26 cellular contexts compared by ENCODE assay signal in the genomic region with DNA sequence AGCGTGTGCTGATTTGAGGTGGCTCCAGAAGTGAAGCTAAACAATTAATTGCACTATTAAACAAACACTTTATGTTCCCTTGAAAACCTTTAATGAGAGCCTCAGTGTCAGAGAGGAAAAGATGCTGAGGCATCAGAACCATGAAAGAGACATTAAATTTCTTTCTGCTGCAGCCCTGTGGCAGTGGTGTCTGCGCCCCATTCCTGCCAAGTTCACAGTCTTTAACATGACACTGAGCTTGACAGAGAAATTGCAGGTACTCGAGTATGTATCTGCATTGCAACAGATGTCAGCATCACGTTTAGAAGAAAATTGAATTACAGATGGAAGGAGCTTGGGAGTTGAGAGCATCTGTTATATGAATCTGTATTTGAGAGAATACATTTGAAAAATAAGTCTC.
"Had no signal": no experiment of that assay in that cellular context is flagged by ENCODE, and none has a peak within 500 bp of the region (broad histone marks: within the 10 kb centered on the region; RNA-seq: fewer than 3 reads in every experiment).

No MANE protein-coding gene starts in this region.

- FAIRE-seq: endothelial cell of umbilical vein, small intestine had no signal

- ATAC-seq: activated CD4-positive, alpha-beta T cell treated with anti-CD3 and anti-CD28 coated beads for 36 hours; activated CD8-positive, alpha-beta memory T cell treated with anti-CD3 and anti-CD28 coated beads, Interleukin-2, amount 10 ng/mL, durations not matched to agents 7 days and 5 days; activated CD8-positive, alpha-beta T cell treated with anti-CD3 and anti-CD28 coated beads, Interleukin-2, amount 10 ng/mL, durations not matched to agents 7 days and 5 days; activated naive CD8-positive, alpha-beta T cell treated with anti-CD3 and anti-CD28 coated beads, Interleukin-2, amount 50 U/mL, for 24 hours; esophagus mucosa; foreskin keratinocyte; heart left ventricle; psoas muscle; stimulated activated memory B cell treated with anti-CD40 and anti-IgM and Interleukin-4, amounts not matched to agents 10 μg/mL and 1 μg/mL and 100 μg/mL, for 72 hours had no signal

- H3K27me3 ChIP-seq: foreskin keratinocyte, heart left ventricle, ovary, sigmoid colon, stomach, thyroid gland, upper lobe of left lung had no signal

- H3K4me1 ChIP-seq: foreskin keratinocyte, heart left ventricle, psoas muscle, sigmoid colon, thyroid gland, upper lobe of left lung had no signal

- H3K27ac ChIP-seq: foreskin keratinocyte, heart left ventricle, ovary, psoas muscle, sigmoid colon, stomach, thyroid gland, upper lobe of left lung had no signal

- DNase-seq: activated CD4-positive, alpha-beta T cell treated with anti-CD3 and anti-CD28 coated beads for 36 hours; activated CD4-positive, CD25-positive, alpha-beta regulatory T cell; activated CD8-positive, alpha-beta memory T cell treated with anti-CD3 and anti-CD28 coated beads, Interleukin-2, amount 10 ng/mL, durations not matched to agents 7 days and 5 days; activated CD8-positive, alpha-beta T cell treated with anti-CD3 and anti-CD28 coated beads, Interleukin-2, amount 10 ng/mL, durations not matched to agents 7 days and 5 days; activated naive CD8-positive, alpha-beta T cell treated with anti-CD3 and anti-CD28 coated beads, Interleukin-2, amount 50 U/mL, for 24 hours; activated T-cell treated with anti-CD3 and anti-CD28 coated beads, Interleukin-2, amount 50 U/mL, for 48 hours; amygdala; central memory CD4-positive, alpha-beta T cell; foreskin keratinocyte; heart left ventricle; hypothalamus; immature natural killer cell; naive B cell; nephron progenitor cell; ovary; psoas muscle; sigmoid colon; small intestine; stimulated activated CD4-positive, alpha-beta T cell treated with anti-CD3 and anti-CD28 coated beads, Interleukin-4, amount 100 ng/mL, for 4 hours; stimulated activated CD8-positive, alpha-beta memory T cell treated with anti-CD3 and anti-CD28 coated beads, Interleukin-4, amount 100 ng/mL, for 48 hours; stomach; thyroid gland; upper lobe of left lung had no signal

- H3K9me3 ChIP-seq: heart left ventricle, ovary, psoas muscle, sigmoid colon, stomach, thyroid gland, upper lobe of left lung had no signal

- H3K4me3 ChIP-seq: heart left ventricle, ovary, psoas muscle, sigmoid colon, stomach, thyroid gland, upper lobe of left lung had no signal

- H3K36me3 ChIP-seq: heart left ventricle, ovary, sigmoid colon, stomach, thyroid gland, upper lobe of left lung had no signal
